26 cellular contexts compared by ENCODE assay signal in genomic region chr15:38373016-38373415, GRCh38.
"Had no signal": no experiment of that assay in that cellular context is flagged by ENCODE, and none has a peak within 500 bp of the region (broad histone marks: within the 10 kb centered on the region; RNA-seq: fewer than 3 reads in every experiment).

No MANE protein-coding gene starts in this region.

- H3K4me2 ChIP-seq: smooth muscle cell had no signal

- H3K27me3 ChIP-seq: esophagus squamous epithelium, gastrocnemius medialis, right atrium auricular region, tibial nerve, upper lobe of right lung, uterus had no signal

- DNase-seq: cortex of kidney; effector memory CD8-positive, alpha-beta T cell; erythroblast; esophagus squamous epithelium; gastrocnemius medialis; head of caudate nucleus; kidney; mucosa of descending colon; naive B cell; stimulated activated CD4-positive, alpha-beta T cell treated with anti-CD3 and anti-CD28 coated beads, Interleukin-12 subunit alpha, Interleukin-12 subunit beta, amount 100 ng/mL, for 4 hours; stimulated activated CD4-positive, alpha-beta T cell treated with anti-CD3 and anti-CD28 coated beads, Interleukin-1b, Interleukin-23, amount 100 ng/mL, for 48 hours; stimulated activated CD4-positive, alpha-beta T cell treated with anti-CD3 and anti-CD28 coated beads, Interleukin-4, amount 100 ng/mL, for 1 hour; stimulated activated CD8-positive, alpha-beta memory T cell treated with anti-CD3 and anti-CD28 coated beads, Interleukin-4, amount 100 ng/mL, for 48 hours; stimulated activated naive CD4-positive, alpha-beta T cell treated with Interleukin-2 at 50 U/mL for 16 hours; upper lobe of right lung; uterus had no signal

- H3K27ac ChIP-seq: esophagus squamous epithelium, neutrophil, prostate gland, right atrium auricular region, thoracic aorta, tibial nerve, upper lobe of right lung, uterus had no signal

- H3K9me3 ChIP-seq: esophagus squamous epithelium, gastrocnemius medialis, mucosa of descending colon, neutrophil, prostate gland, right atrium auricular region, thoracic aorta, tibial nerve, upper lobe of right lung, uterus had no signal

- H3K4me1 ChIP-seq: uterus had no signal

- H3K4me3 ChIP-seq: esophagus squamous epithelium, gastrocnemius medialis, lung, mucosa of descending colon, prostate gland, right atrium auricular region, smooth muscle cell, thoracic aorta, tibial nerve, upper lobe of right lung, uterus had no signal

- H3K36me3 ChIP-seq: esophagus squamous epithelium, gastrocnemius medialis, neutrophil, prostate gland, right atrium auricular region, thoracic aorta, tibial nerve, upper lobe of right lung, uterus had no signal

- ATAC-seq: effector memory CD8-positive, alpha-beta T cell; gastrocnemius medialis; left lobe of liver; mucosa of descending colon; natural killer cell treated with Interleukin-12 subunit alpha and Interleukin-12 subunit beta and Interleukin-15 and Interleukin-18, amount 100 ng/mL, for 72 hours; sciatic nerve; upper lobe of right lung had no signal
